ENCODE assay signal across 10 cellular contexts in the genomic region with DNA sequence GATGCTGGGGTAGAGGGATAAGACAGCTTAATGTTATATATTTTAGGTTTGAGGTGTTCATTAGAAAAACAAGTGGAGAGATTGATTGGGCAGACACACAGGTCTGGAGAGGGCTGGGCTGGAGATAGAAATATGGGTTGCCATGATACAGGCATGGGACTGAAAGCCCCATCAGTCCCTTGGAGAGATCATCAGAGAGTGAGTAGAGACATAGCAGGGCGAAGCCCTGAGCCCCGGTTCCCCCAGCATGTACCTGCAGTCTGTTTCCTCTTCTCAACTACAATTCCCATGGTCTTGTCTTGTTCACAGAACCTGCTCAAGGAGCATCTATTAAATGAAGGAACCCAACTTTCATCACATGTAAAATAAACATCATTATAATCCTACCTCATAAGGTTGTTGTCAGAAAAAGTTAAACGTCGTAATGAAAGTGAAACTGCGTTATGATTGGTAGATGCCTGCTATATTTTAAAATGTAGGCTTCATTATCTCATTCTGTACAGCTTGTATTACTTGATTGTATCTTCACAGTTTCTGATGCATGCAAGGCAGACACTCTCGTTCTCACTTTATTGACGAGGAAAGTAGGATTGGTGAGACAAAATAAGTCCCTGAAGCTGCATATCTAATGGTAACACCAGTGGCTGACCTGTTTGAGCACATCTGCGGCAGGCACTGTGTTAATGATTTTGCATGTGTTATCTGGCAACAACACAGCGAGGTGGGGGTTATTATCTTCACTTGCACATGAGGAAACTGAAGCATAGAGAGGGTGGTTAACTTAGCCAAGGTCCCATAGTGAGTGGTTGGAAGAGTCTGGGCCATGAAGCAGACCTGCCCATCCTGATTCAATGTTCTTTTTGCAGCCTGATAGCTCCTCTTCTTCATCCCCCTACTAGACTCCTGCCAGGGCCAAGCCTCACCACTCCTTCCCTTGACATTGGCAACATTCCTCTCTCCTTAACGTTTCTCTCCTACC.
DNase-seq lines count a peak whose midpoint lies in the region; FAIRE-seq and TF ChIP-seq lines count a peak whose summit lies in the region.
"Had no signal": no experiment of that assay in that cellular context is flagged by ENCODE, and none has a peak within 500 bp of the region (broad histone marks: within the 10 kb centered on the region; RNA-seq: fewer than 3 reads in every experiment).

No MANE protein-coding gene starts in this region.

- TF ChIP-seq CTCF in neutrophil (IDR thresholded peaks at IDR 0.05) = no peak
- no peak for TF ChIP-seq CTCF in D721Med (IDR thresholded peaks at IDR 0.05; ENCODE audit: insufficient read depth, missing control alignments)

- peak overlapping the region; percentile 97 for H3K27ac Mint-ChIP-seq in activated naive CD8-positive, alpha-beta T cell

- H3K36me3 Mint-ChIP-seq in activated naive CD8-positive, alpha-beta T cell = peaks cover 1% of the 10 kb centered on the region

- H3K27me3 ChIP-seq in MG63 (no peaks in the 10 kb centered on the region), neutrophil (peaks cover 25% of the 10 kb centered on the region)

- no peak overlapping the region for H3K27ac ChIP-seq in neutrophil

- H3K4me1 ChIP-seq in neutrophil (ENCODE audit: control insufficient read depth in 1 of 2, insufficient read depth in 1 of 2, low read depth in 1 of 2, low read length in 1 of 2) = peaks cover 28 to 29% of the 10 kb centered on the region in 2 experiments

- H3K9me3 ChIP-seq in MG63 (no peaks in the 10 kb centered on the region), neutrophil (no peaks in the 10 kb centered on the region)

- DNase-seq in MG63 (no peak), EL (no peak), NCI-H69 (lab: John Stamatoyannopoulos, UW) (no peak), NCI-H526 treated with DMSO at 0.1 percent for 48 hours (lab: John Stamatoyannopoulos, UW) (no peak), D721Med (ENCODE audit: insufficient read length, low spot score) (no peak)
- DNase-seq: DMS79; effector CD4-positive, alpha-beta T cell had no signal

- H3K4me1 Mint-ChIP-seq in activated naive CD8-positive, alpha-beta T cell (ENCODE audit: low read depth) = peaks cover 58% of the 10 kb centered on the region

- H3K4me3 ChIP-seq in GM08714 (ENCODE audit: low read length) (peak overlapping the region; percentile 60; the same call in 1 of the 2 replicates), MG63 (peak overlapping the region; percentile 19), neutrophil (ENCODE audit: low read depth in 1 of 2, low read length in 1 of 2) (peak overlapping the region; percentile 21 to 25)

- no peak for FAIRE-seq in D721Med (lab: Jason Lieb, UNC)

- H3K27me3 Mint-ChIP-seq in activated naive CD8-positive, alpha-beta T cell = no peaks in the 10 kb centered on the region

- H3K9me3 Mint-ChIP-seq in activated naive CD8-positive, alpha-beta T cell (ENCODE audit: low read depth) = no peaks in the 10 kb centered on the region

- no peaks in the 10 kb centered on the region for H3K36me3 ChIP-seq in MG63
- no peaks in the 10 kb centered on the region for H3K36me3 ChIP-seq in neutrophil

- peak overlapping the region; percentile 89 for H3K4me3 Mint-ChIP-seq in activated naive CD8-positive, alpha-beta T cell
